In genomic region chr16:2487517-2487842, GRCh38 we compare ENCODE assay signal across 12 cellular contexts. TPM values are rescaled to one million over a fixed set of nuclear protein-coding genes. Genes with fewer than 3 reads are reported as not detected.
DNase-seq lines count a peak whose midpoint lies in the region; FAIRE-seq and TF ChIP-seq lines count a peak whose summit lies in the region.
"Had no signal": no experiment of that assay in that cellular context is flagged by ENCODE, and none has a peak within 500 bp of the region (broad histone marks: within the 10 kb centered on the region; RNA-seq: fewer than 3 reads in every experiment).

No MANE protein-coding gene starts in this region.

- H3K27ac ChIP-seq in SK-N-MC = peak overlapping the region; percentile 48; the same call in 1 of the 2 replicates
- no peak overlapping the region for H3K27ac ChIP-seq in neuronal stem cell (replicated peaks; ENCODE audit: low read length)
- H3K27ac ChIP-seq in smooth muscle cell (ENCODE audit: low read depth) = no peak overlapping the region
- H3K27ac ChIP-seq: tibial artery, WERI-Rb-1 had no signal

- H3K4me3 Mint-ChIP-seq in chondrocyte (ENCODE audit: unreplicated experiment) = no peak overlapping the region

- no peak overlapping the region for H3K4ac ChIP-seq in neuronal stem cell (ENCODE audit: low read length)

- WGBS in neuronal stem cell (ENCODE audit: extremely low coverage in 2 of 2, insufficient read length in 2 of 2, insufficient replicate concordance in 1 of 2), 2 donors = no CpG with 5 or more reads among the region's 8 CpGs
- WGBS in smooth muscle cell (ENCODE audit: low lambda C conversion rate) = 86% methylated on average over 8 of the region's 8 CpGs

- no peaks in the 10 kb centered on the region for H3K27me3 ChIP-seq in neuronal stem cell (ENCODE audit: control insufficient read depth in 3 of 3, insufficient read depth in 3 of 3, low read depth in 1 of 3, low read length in 3 of 3)
- H3K27me3 ChIP-seq in smooth muscle cell (ENCODE audit: low read depth) = no peaks in the 10 kb centered on the region
- H3K27me3 ChIP-seq: tibial artery had no signal

- H3K14ac ChIP-seq in neuronal stem cell (ENCODE audit: low read length) = peak overlapping the region; percentile 8

- peak overlapping the region; percentile 61 for H2BK120ac ChIP-seq in neuronal stem cell (ENCODE audit: low read depth, low read length)

- DNase-seq in GM12892 (ENCODE audit: insufficient read length) = no peak
- DNase-seq in SK-N-MC (ENCODE audit: low read depth, low spot score) = no peak
- no peak for DNase-seq in chondrocyte (ENCODE audit: low spot score)
- DNase-seq in neuronal stem cell (ENCODE audit: low spot score) = no peak
- no peak for DNase-seq in globus pallidus (ENCODE audit: low spot score)
- DNase-seq in dermis blood vessel endothelial cell = no peak
- DNase-seq in smooth muscle cell (lab: John Stamatoyannopoulos, UW; ENCODE audit: unreplicated experiment) = no peak
- DNase-seq: NCI-H1436 treated with DMSO at 0.1 percent for 48 hours, WERI-Rb-1 had no signal

- H4K20me1 ChIP-seq in smooth muscle cell (ENCODE audit: low read depth) = peaks cover 55% of the 10 kb centered on the region

- H3K79me2 ChIP-seq in smooth muscle cell (ENCODE audit: low read depth) = no peaks in the 10 kb centered on the region

- H2BK15ac ChIP-seq in neuronal stem cell (ENCODE audit: low read length) = no peak overlapping the region

- no peaks in the 10 kb centered on the region for H3K27me3 Mint-ChIP-seq in chondrocyte (ENCODE audit: low read depth)

- peaks cover 3% of the 10 kb centered on the region for H3K36me3 Mint-ChIP-seq in chondrocyte (ENCODE audit: low read depth)

- peaks cover 16% of the 10 kb centered on the region for H3K79me1 ChIP-seq in neuronal stem cell (ENCODE audit: low read depth, low read length)

- H3K9ac ChIP-seq in SK-N-MC (ENCODE audit: insufficient read length) = no peak overlapping the region
- H3K9ac ChIP-seq in neuronal stem cell (ENCODE audit: low read depth, low read length, poor library complexity) = no peak overlapping the region
- no peak overlapping the region for H3K9ac ChIP-seq in smooth muscle cell (ENCODE audit: low read depth)

- H4K8ac ChIP-seq in neuronal stem cell (ENCODE audit: low read depth, low read length) = no peak overlapping the region

- H3K4me2 ChIP-seq in neuronal stem cell (ENCODE audit: insufficient read depth, low read length, poor library complexity, severe bottlenecking) (no peak overlapping the region), smooth muscle cell (no peak overlapping the region)

- no peak for TF ChIP-seq POLR2A in GM12892 (IDR thresholded peaks at IDR 0.05; ENCODE audit: low read depth, low read length)

- no peaks in the 10 kb centered on the region for H3F3A ChIP-seq in smooth muscle cell (ENCODE audit: low read depth)

- H3K4me3 ChIP-seq in SK-N-MC (no peak overlapping the region), neuronal stem cell (ENCODE audit: low read length in 2 of 2) (no peak overlapping the region), smooth muscle cell (no peak overlapping the region)
- H3K4me3 ChIP-seq: K562, tibial artery had no signal

- peak overlapping the region; percentile 58 for H2BK12ac ChIP-seq in neuronal stem cell (ENCODE audit: low read length)

- H3K9me3 ChIP-seq in SK-N-MC (ENCODE audit: low read depth, low read length) (no peaks in the 10 kb centered on the region), neuronal stem cell (replicated peaks in 1 of 2; ENCODE audit: control insufficient read depth in 2 of 2, insufficient read depth in 1 of 2, low read depth in 1 of 2, low read length in 2 of 2) (no peaks in the 10 kb centered on the region), smooth muscle cell (replicated peaks; ENCODE audit: low read depth) (no peaks in the 10 kb centered on the region)
- H3K9me3 ChIP-seq: tibial artery had no signal

- H3K23ac ChIP-seq in neuronal stem cell (ENCODE audit: low read depth, low read length, poor library complexity) = no peak overlapping the region

- H2AK5ac ChIP-seq in neuronal stem cell (ENCODE audit: low read depth, low read length) = no peak overlapping the region

- H3K27ac Mint-ChIP-seq in chondrocyte (ENCODE audit: unreplicated experiment) = peak overlapping the region; percentile 67

- FAIRE-seq in GM12892 (lab: Jason Lieb, UNC) = peak; percentile 85
- FAIRE-seq: D721Med had no signal

- no peak overlapping the region for H4K91ac ChIP-seq in neuronal stem cell (ENCODE audit: low read depth, low read length, poor library complexity)

- peaks cover 14% of the 10 kb centered on the region for H3K4me1 Mint-ChIP-seq in chondrocyte (ENCODE audit: low read depth)

- no peak for TF ChIP-seq CTCF in chondrocyte (IDR thresholded peaks at IDR 0.05)
- no peak for TF ChIP-seq CTCF in smooth muscle cell (IDR thresholded peaks at IDR 0.05; ENCODE audit: borderline replicate concordance, insufficient read depth, poor library complexity, severe bottlenecking)

- no peak overlapping the region for H2AFZ ChIP-seq in neuronal stem cell (ENCODE audit: low read length)
- H2AFZ ChIP-seq in smooth muscle cell (ENCODE audit: low read depth) = no peak overlapping the region

- no peak overlapping the region for H3K18ac ChIP-seq in neuronal stem cell (ENCODE audit: low read length)

- H3K9me3 Mint-ChIP-seq in chondrocyte (ENCODE audit: low read depth) = no peaks in the 10 kb centered on the region

- H3K4me1 ChIP-seq in neuronal stem cell (ENCODE audit: control insufficient read depth in 2 of 2, insufficient read depth in 1 of 2, low read depth in 1 of 2, low read length in 2 of 2) (peaks cover 0 to 2% of the 10 kb centered on the region in 2 donors), smooth muscle cell (ENCODE audit: low read depth) (no peaks in the 10 kb centered on the region)

- no peak overlapping the region for H2BK5ac ChIP-seq in neuronal stem cell (ENCODE audit: low read length)

- no peaks in the 10 kb centered on the region for H3K36me3 ChIP-seq in SK-N-MC (ENCODE audit: insufficient read depth, low read length)
- peaks cover 0 to 4% of the 10 kb centered on the region in 2 donors for H3K36me3 ChIP-seq in neuronal stem cell (replicated peaks in 1 of 2; ENCODE audit: control insufficient read depth in 2 of 2, insufficient read depth in 2 of 2, low read length in 2 of 2)
- no peaks in the 10 kb centered on the region for H3K36me3 ChIP-seq in smooth muscle cell (ENCODE audit: low read depth)
- H3K36me3 ChIP-seq: tibial artery had no signal

RNA-seq across cellular contexts. Expression of gene TBC1D24, which starts 12.6 kb away (rescaled TPM):
- polyA plus RNA-seq in GM12892 (2012; ENCODE audit: missing spikeins) = 2.7 TPM
- total RNA-seq in chondrocyte = 17.9 to 19.6 TPM (median 18.7 TPM) in 3 replicates
- 7.1 TPM for polyA plus RNA-seq in neuronal stem cell (2013, experiment 1 of 2)
- 7.2 TPM for polyA plus RNA-seq in neuronal stem cell (2013, experiment 2 of 2)
- 15.3 and 18.1 TPM in 2 replicates for total RNA-seq in dermis blood vessel endothelial cell
- 5.1 and 9.2 TPM in 2 replicates for total RNA-seq in smooth muscle cell
- 4.9 and 5.5 TPM in 2 replicates for polyA plus RNA-seq in smooth muscle cell

RNA-seq across cellular contexts. Expression of gene NTN3, which starts 16.4 kb away (rescaled TPM):
- polyA plus RNA-seq in GM12892 (2012; ENCODE audit: missing spikeins) = not detected
- total RNA-seq in chondrocyte (1.5 to 2.1 TPM (median 1.8 TPM) in 3 replicates), dermis blood vessel endothelial cell (not detected in 2 replicates), smooth muscle cell (0.18 and 5.2 TPM in 2 replicates)
- 0.96 TPM for polyA plus RNA-seq in neuronal stem cell (2013, experiment 1 of 2)
- polyA plus RNA-seq in neuronal stem cell (2013, experiment 2 of 2) = 1.1 TPM
- 0.23 and 0.57 TPM in 2 replicates for polyA plus RNA-seq in smooth muscle cell
- total RNA-seq: K562 had no signal
- polyA plus RNA-seq: K562 had no signal

RNA-seq across cellular contexts. Expression of gene ATP6V0C, which starts 26.3 kb away (rescaled TPM):
- 15.5 TPM for polyA plus RNA-seq in GM12892 (2012; ENCODE audit: missing spikeins)
- total RNA-seq in chondrocyte (168 to 200 TPM (median 197 TPM) in 3 replicates), dermis blood vessel endothelial cell (8.2 and 14.9 TPM in 2 replicates), smooth muscle cell (50.5 and 99.2 TPM in 2 replicates)
- polyA plus RNA-seq in neuronal stem cell (2013, experiment 1 of 2) = 244 TPM
- 240 TPM for polyA plus RNA-seq in neuronal stem cell (2013, experiment 2 of 2)
- polyA plus RNA-seq in smooth muscle cell = 207 and 265 TPM in 2 replicates

RNA-seq across cellular contexts. Expression of gene TEDC2, which starts 27.6 kb away (rescaled TPM):
- 8.4 TPM for polyA plus RNA-seq in GM12892 (2012; ENCODE audit: missing spikeins)
- 3.9 to 6.5 TPM (median 5.5 TPM) in 3 replicates for total RNA-seq in chondrocyte
- 31.4 TPM for polyA plus RNA-seq in neuronal stem cell (2013, experiment 1 of 2)
- 29.6 TPM for polyA plus RNA-seq in neuronal stem cell (2013, experiment 2 of 2)
- 6.3 and 7.0 TPM in 2 replicates for total RNA-seq in dermis blood vessel endothelial cell
- total RNA-seq in smooth muscle cell = 4.7 and 8.0 TPM in 2 replicates
- polyA plus RNA-seq in smooth muscle cell = 8.5 and 13.3 TPM in 2 replicates

RNA-seq across cellular contexts. Expression of gene AMDHD2, which starts 32.7 kb away (rescaled TPM):
- 12.3 TPM for polyA plus RNA-seq in GM12892 (2012; ENCODE audit: missing spikeins)
- total RNA-seq in chondrocyte (35.4 to 37.0 TPM (median 36.3 TPM) in 3 replicates), dermis blood vessel endothelial cell (37.6 and 59.2 TPM in 2 replicates), smooth muscle cell (12.0 and 15.7 TPM in 2 replicates)
- 6.3 TPM for polyA plus RNA-seq in neuronal stem cell (2013, experiment 1 of 2)
- 6.9 TPM for polyA plus RNA-seq in neuronal stem cell (2013, experiment 2 of 2)
- polyA plus RNA-seq in smooth muscle cell = 14.2 and 20.8 TPM in 2 replicates
